ENCODE assay signal across 8 cellular contexts in genomic region chr12:27969011-27969900, GRCh38. TPM values are rescaled to one million over a fixed set of nuclear protein-coding genes. Genes with fewer than 3 reads are reported as not detected.
DNase-seq lines count a peak whose midpoint lies in the region; ATAC-seq and TF ChIP-seq lines count a peak whose summit lies in the region.

No MANE protein-coding gene starts in this region.

- peaks cover 88% of the 10 kb centered on the region for H3K27me3 ChIP-seq in CD4-positive, alpha-beta T cell (ENCODE audit: control insufficient read depth, insufficient read depth, low read length)
- peaks cover 99% of the 10 kb centered on the region for H3K27me3 ChIP-seq in HUES48 (ENCODE audit: control insufficient read depth, insufficient read depth, low read length)
- H3K27me3 ChIP-seq in right cardiac atrium (ENCODE audit: control insufficient read depth, insufficient read depth): peaks cover 2% of the 10 kb centered on the region

- H3K4me3 ChIP-seq in HUES48 (ENCODE audit: low read depth, low read length) (peak overlapping the region; percentile 52), right cardiac atrium (ENCODE audit: low read length) (peak overlapping the region; percentile 66)

- intact Hi-C loops in CD4-positive, alpha-beta T cell (cut with DNase I, micrococcal nuclease): no loop called here
- intact Hi-C loops in right cardiac atrium (cut with DNase I): no loop called here

- H3K27ac ChIP-seq in CD4-positive, alpha-beta T cell (ENCODE audit: low read depth, low read length): no peak overlapping the region
- H3K27ac ChIP-seq in HUES48 (ENCODE audit: low read depth, low read length) (peak overlapping the region; percentile 2), right cardiac atrium (ENCODE audit: low read length) (no peak overlapping the region)

- H3K9ac ChIP-seq in HUES48 (ENCODE audit: low read depth, low read length): no peak overlapping the region

- H3K4me1 ChIP-seq in HUES48 (ENCODE audit: control insufficient read depth, insufficient read depth, low read length): peaks cover 51% of the 10 kb centered on the region
- H3K4me1 ChIP-seq in right cardiac atrium (ENCODE audit: control insufficient read depth, insufficient read depth, low read length): peaks cover 2% of the 10 kb centered on the region

- peaks cover 24% of the 10 kb centered on the region for H3K4me1 Mint-ChIP-seq in CD4-positive, alpha-beta T cell (ENCODE audit: low read depth)
- peaks cover 19% of the 10 kb centered on the region for H3K4me1 Mint-ChIP-seq in activated naive CD4-positive, alpha-beta T cell treated with anti-CD3 and anti-CD28 coated beads, Interleukin-2, amount 10 ng/mL, durations not matched to agents 7 days and 5 days

- H3K27ac Mint-ChIP-seq in CD4-positive, alpha-beta T cell: no peak overlapping the region
- no peak overlapping the region for H3K27ac Mint-ChIP-seq in activated naive CD4-positive, alpha-beta T cell treated with anti-CD3 and anti-CD28 coated beads, Interleukin-2, amount 10 ng/mL, durations not matched to agents 7 days and 5 days

- peaks cover 91% of the 10 kb centered on the region for H3K27me3 Mint-ChIP-seq in CD4-positive, alpha-beta T cell
- H3K27me3 Mint-ChIP-seq in activated naive CD4-positive, alpha-beta T cell treated with anti-CD3 and anti-CD28 coated beads, Interleukin-2, amount 10 ng/mL, durations not matched to agents 7 days and 5 days: peaks cover 85% of the 10 kb centered on the region

- H3K36me3 Mint-ChIP-seq in CD4-positive, alpha-beta T cell (ENCODE audit: low read depth): no peaks in the 10 kb centered on the region
- H3K36me3 Mint-ChIP-seq in activated naive CD4-positive, alpha-beta T cell treated with anti-CD3 and anti-CD28 coated beads, Interleukin-2, amount 10 ng/mL, durations not matched to agents 7 days and 5 days: no peaks in the 10 kb centered on the region

- DNase-seq in CD4-positive, alpha-beta T cell: no peak
- DNase-seq in activated naive CD4-positive, alpha-beta T cell treated with anti-CD3 and anti-CD28 coated beads, Interleukin-2, amount 10 ng/mL, durations not matched to agents 7 days and 5 days: no peak
- DNase-seq in right cardiac atrium: peak in 2 of 3 donors; percentile 45 to 67
- peak; percentile 37 for DNase-seq in renal cortical epithelial cell (ENCODE audit: low read depth)
- DNase-seq in NCI-H1092 (lab: John Stamatoyannopoulos, UW): no peak

- no peaks in the 10 kb centered on the region for H3K9me3 ChIP-seq in CD4-positive, alpha-beta T cell (ENCODE audit: control insufficient read depth, low read length)
- no peaks in the 10 kb centered on the region for H3K9me3 ChIP-seq in HUES48 (ENCODE audit: control insufficient read depth, insufficient read depth, low read length)
- no peaks in the 10 kb centered on the region for H3K9me3 ChIP-seq in right cardiac atrium (ENCODE audit: control insufficient read depth, low read length)

- 2% methylated on average over 40 of the region's 40 CpGs for WGBS in right cardiac atrium

- no peak for TF ChIP-seq CTCF in CD4-positive, alpha-beta T cell (IDR thresholded peaks at IDR 0.05)

- no peak for ATAC-seq in CD4-positive, alpha-beta T cell (ENCODE audit: poor library complexity)
- ATAC-seq in right cardiac atrium (peak; percentile 34 to 39), HG03439 (IDR thresholded peaks at IDR 0.05; ENCODE audit: unreplicated experiment) (no peak), GM18519 (IDR thresholded peaks at IDR 0.05; ENCODE audit: low FRiP score, unreplicated experiment) (no peak)

- no peaks in the 10 kb centered on the region for H3K36me3 ChIP-seq in HUES48 (ENCODE audit: control insufficient read depth, insufficient read depth, low read length)

- peak overlapping the region; percentile 84 for H3K4me3 Mint-ChIP-seq in CD4-positive, alpha-beta T cell
- H3K4me3 Mint-ChIP-seq in activated naive CD4-positive, alpha-beta T cell treated with anti-CD3 and anti-CD28 coated beads, Interleukin-2, amount 10 ng/mL, durations not matched to agents 7 days and 5 days: peak overlapping the region; percentile 68

- CTCF ChIA-PET in CD4-positive, alpha-beta T cell (lab: Charles Lee): interaction anchor here (0.6 kb wide), 1 partner anchor 18 kb away, joined by 3 read pairs; no protein-coding TSS in a partner anchor
- CTCF ChIA-PET in activated naive CD4-positive, alpha-beta T cell treated with anti-CD3 and anti-CD28 coated beads, Interleukin-2, amount 10 ng/mL, durations not matched to agents 7 days and 5 days (lab: Charles Lee): interaction anchor here (1.7 kb wide), 1 partner anchor 904 kb away, joined by 5 read pairs; no protein-coding TSS in a partner anchor

- H3K9me3 Mint-ChIP-seq in CD4-positive, alpha-beta T cell: no peaks in the 10 kb centered on the region
- no peaks in the 10 kb centered on the region for H3K9me3 Mint-ChIP-seq in activated naive CD4-positive, alpha-beta T cell treated with anti-CD3 and anti-CD28 coated beads, Interleukin-2, amount 10 ng/mL, durations not matched to agents 7 days and 5 days

- POLR2A ChIA-PET in CD4-positive, alpha-beta T cell (lab: Charles Lee): no interaction called here

RNA-seq across cellular contexts. Expression of gene PTHLH, which starts 3.3 kb away (rescaled TPM):
- total RNA-seq in CD4-positive, alpha-beta T cell: not detected
- total RNA-seq in right cardiac atrium: 10 to 100 TPM in 2 of 4 donors, 1 to 10 TPM in 2; 1.2 to 64.6 (median 7.7) TPM
- polyA plus RNA-seq in right cardiac atrium: 1.3 TPM
- total RNA-seq in renal cortical epithelial cell: 0.40 and 9.7 TPM in 2 replicates

Comparison
In these comparisons a context has a peak if more than half of its experiments do, and no peak if none do; other contexts are left out.
1. ATAC-seq: peak in right cardiac atrium (2 of 2); none in CD4-positive, alpha-beta T cell (single experiment), HG03439 (single experiment) and GM18519 (single experiment).
2. DNase-seq: peak in right cardiac atrium (2 of 3) and renal cortical epithelial cell (single experiment); none in CD4-positive, alpha-beta T cell (0 of 10), activated naive CD4-positive, alpha-beta T cell treated with anti-CD3 and anti-CD28 coated beads, Interleukin-2, amount 10 ng/mL, durations not matched to agents 7 days and 5 days (single experiment) and NCI-H1092 (single experiment).